10 cellular contexts compared by ENCODE assay signal in genomic region chr10:92699193-92699517, GRCh38. TPM values are rescaled to one million over a fixed set of nuclear protein-coding genes. Genes with fewer than 3 reads are reported as not detected.
DNase-seq lines count a peak whose midpoint lies in the region; ATAC-seq and TF ChIP-seq lines count a peak whose summit lies in the region.
"Had no signal": no experiment of that assay in that cellular context is flagged by ENCODE, and none has a peak within 500 bp of the region (broad histone marks: within the 10 kb centered on the region; RNA-seq: fewer than 3 reads in every experiment).

No MANE protein-coding gene starts in this region.

- H3K9me3 ChIP-seq in adrenal gland (replicated peaks in 1 of 3) (no peaks in the 10 kb centered on the region), testis (no peaks in the 10 kb centered on the region)

- peak overlapping the region; percentile 71 for H3K4me3 Mint-ChIP-seq in activated CD4-positive, alpha-beta T cell treated with anti-CD3 and anti-CD28 coated beads for 36 hours

- WGBS in adrenal gland, 4 donors: 0 to 8% (median 1%) methylated on average over 1 to 3 of the region's 3 CpGs
- 0 to 6% methylated on average over 3 of the region's 3 CpGs for WGBS in testis, 2 donors

- H3K27me3 Mint-ChIP-seq in activated CD4-positive, alpha-beta T cell treated with anti-CD3 and anti-CD28 coated beads for 36 hours: peaks cover 61% of the 10 kb centered on the region

- peak overlapping the region; percentile 66 to 93 (median 73) for H3K27ac ChIP-seq in adrenal gland
- peak overlapping the region in 1 of 2 donors; percentile 51 for H3K27ac ChIP-seq in testis

- no peak for DNase-seq in activated CD4-positive, alpha-beta T cell treated with anti-CD3 and anti-CD28 coated beads for 36 hours
- DNase-seq in activated CD4-positive, alpha-beta T cell treated with anti-CD3 and anti-CD28 coated beads, Interleukin-2, amount 50 U/mL, for 1 hour: no peak
- DNase-seq in adrenal gland (no peak), left kidney (ENCODE audit: low read depth, low spot score) (peak; percentile 8), testis (no peak), amniotic stem cell (lab: John Stamatoyannopoulos, UW) (no peak), NCI-H524 treated with DMSO at 0.1 percent for 48 hours (lab: John Stamatoyannopoulos, UW) (no peak), SW480 (ENCODE audit: low spot score) (no peak)

- ATAC-seq in activated CD4-positive, alpha-beta T cell treated with anti-CD3 and anti-CD28 coated beads for 36 hours: no peak
- ATAC-seq: HCT116 had no signal

- no peaks in the 10 kb centered on the region for H3K9me3 Mint-ChIP-seq in activated CD4-positive, alpha-beta T cell treated with anti-CD3 and anti-CD28 coated beads for 36 hours (ENCODE audit: low read depth)

- H3K36me3 Mint-ChIP-seq in activated CD4-positive, alpha-beta T cell treated with anti-CD3 and anti-CD28 coated beads for 36 hours (ENCODE audit: low read depth): no peaks in the 10 kb centered on the region

- peaks cover 18% of the 10 kb centered on the region for H3K4me1 Mint-ChIP-seq in activated CD4-positive, alpha-beta T cell treated with anti-CD3 and anti-CD28 coated beads for 36 hours

- POLR2A ChIA-PET in activated CD4-positive, alpha-beta T cell treated with anti-CD3 and anti-CD28 coated beads for 36 hours (lab: Charles Lee): interaction anchor here (0.7 kb wide), 1 partner anchor 171 kb away, joined by 3 read pairs; no protein-coding TSS in a partner anchor

- H3K4me1 ChIP-seq in adrenal gland (replicated peaks in 1 of 2) (peaks cover 28 to 36% of the 10 kb centered on the region in 2 donors), testis (peaks cover 3% of the 10 kb centered on the region)

- CTCF ChIA-PET in activated CD4-positive, alpha-beta T cell treated with anti-CD3 and anti-CD28 coated beads for 36 hours (lab: Charles Lee): interaction anchor here (0.6 to 1.6 kb wide), 3 partner anchors 9 to 600 kb away, joined by 3 to 5 read pairs (median 4); no protein-coding TSS in a partner anchor

- intact Hi-C loops in activated CD4-positive, alpha-beta T cell treated with anti-CD3 and anti-CD28 coated beads for 36 hours (cut with DNase I, micrococcal nuclease): no loop called here
- intact Hi-C loops in adrenal gland (cut with DNase I) (no loop called here), testis (cut with DNase I; ENCODE audit: low total_unique reads) (no loop called here)

- TF ChIP-seq POLR2A in adrenal gland (IDR thresholded peaks at IDR 0.05) (no peak), testis (IDR thresholded peaks at IDR 0.05) (no peak)

- H3K27ac Mint-ChIP-seq in activated CD4-positive, alpha-beta T cell treated with anti-CD3 and anti-CD28 coated beads for 36 hours: no peak overlapping the region

- no peak for TF ChIP-seq CTCF in adrenal gland (IDR thresholded peaks at IDR 0.05)
- no peak for TF ChIP-seq CTCF in testis (IDR thresholded peaks at IDR 0.05)

- H3K4me3 ChIP-seq in adrenal gland (peak overlapping the region in 3 of 4 donors; percentile 11 to 50 (median 16)), testis (peak overlapping the region; percentile 43 to 58)

- H3K27me3 ChIP-seq in adrenal gland: no peaks in the 10 kb centered on the region
- no peaks in the 10 kb centered on the region for H3K27me3 ChIP-seq in testis

- peaks cover 0 to 10% of the 10 kb centered on the region in 2 donors for H3K36me3 ChIP-seq in adrenal gland (replicated peaks in 1 of 2)
- H3K36me3 ChIP-seq in testis (ENCODE audit: low read depth, missing control alignments): no peaks in the 10 kb centered on the region

RNA-seq across cellular contexts. Expression of gene HHEX, which starts 9.4 kb away (rescaled TPM):
- under 1 TPM in 1 of 2 experiments, not detected in 1; 0.11 TPM for total RNA-seq in activated CD4-positive, alpha-beta T cell treated with anti-CD3 and anti-CD28 coated beads for 36 hours
- total RNA-seq in adrenal gland (10 to 100 TPM; 10.2 to 49.3 (median 22.4) TPM), testis (1 to 10 TPM; 2.6 to 4.0 TPM)
- polyA plus RNA-seq in adrenal gland (10 to 100 TPM; 14.4 to 20.8 (median 18.5) TPM), testis (ENCODE audit: insufficient read depth, low read depth, low replicate concordance) (5.6 TPM)
- total RNA-seq: A172 had no signal
